Comparison of ENCODE assay signal across 12 cellular contexts in the genomic region with DNA sequence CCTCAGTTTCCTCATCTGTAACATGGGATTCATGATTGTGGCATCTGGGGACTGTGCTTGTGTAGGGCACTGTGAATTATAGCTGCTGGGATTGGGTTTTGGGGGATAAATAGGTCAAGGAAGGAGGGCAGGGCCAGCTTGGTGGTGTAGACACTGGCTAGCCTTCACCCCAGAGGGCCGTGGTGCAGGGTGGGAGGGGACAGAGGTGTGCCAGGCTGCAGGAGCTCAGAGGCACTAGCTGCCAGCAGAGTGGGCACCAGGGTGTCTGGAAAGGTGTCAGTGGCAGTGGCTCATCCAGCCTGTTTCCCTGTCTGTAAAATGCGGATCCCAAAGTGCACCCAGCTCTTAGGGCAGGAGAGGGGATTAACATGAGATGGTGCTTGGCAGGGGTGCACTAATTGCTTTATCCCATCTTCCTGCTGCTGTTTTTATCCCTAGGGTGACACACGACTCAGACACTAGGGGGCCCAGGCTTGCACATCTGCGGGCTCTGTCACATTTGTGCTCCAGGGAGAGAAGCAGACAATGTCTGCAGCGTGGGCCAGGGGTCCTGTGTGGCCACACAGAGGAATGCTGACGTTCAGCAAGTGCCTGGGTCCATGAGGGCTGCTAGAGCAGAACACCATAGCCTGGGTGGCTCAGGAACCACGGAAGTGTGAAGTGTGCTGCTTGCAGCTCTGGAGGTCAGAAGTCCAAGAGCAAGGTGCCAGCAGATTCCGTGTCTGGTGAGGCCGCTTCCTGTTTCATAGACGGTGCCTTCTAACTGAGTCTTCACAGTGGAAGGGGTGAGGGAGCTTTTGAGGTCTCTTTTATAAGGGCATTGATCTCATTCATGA. TPM values are rescaled to one million over a fixed set of nuclear protein-coding genes. Genes with fewer than 3 reads are reported as not detected.
DNase-seq lines count a peak whose midpoint lies in the region; ATAC-seq and TF ChIP-seq lines count a peak whose summit lies in the region.
"Had no signal": no experiment of that assay in that cellular context is flagged by ENCODE, and none has a peak within 500 bp of the region (broad histone marks: within the 10 kb centered on the region; RNA-seq: fewer than 3 reads in every experiment).

No MANE protein-coding gene starts in this region.

- POLR2A ChIA-PET in BJ (lab: Charles Lee): no interaction called here
- POLR2A ChIA-PET in CD4-positive, alpha-beta T cell (lab: Charles Lee): no interaction called here

- H3K27ac ChIP-seq in CD4-positive, alpha-beta T cell (ENCODE audit: low read depth, low read length): no peak overlapping the region

- H3F3A ChIP-seq in Loucy (ENCODE audit: low read depth): no peaks in the 10 kb centered on the region

- H3K4me1 ChIP-seq in Loucy (ENCODE audit: insufficient read depth, low read length, poor library complexity, severe bottlenecking): no peaks in the 10 kb centered on the region
- H3K4me1 ChIP-seq in adipocyte (ENCODE audit: control insufficient read depth, insufficient read depth, low read length): no peaks in the 10 kb centered on the region

- DNase-seq in BJ (ENCODE audit: low read depth) (no peak), adipocyte (ENCODE audit: low read depth) (peak; percentile 49), islet precursor cell (peak; percentile 68)
- DNase-seq in CD4-positive, alpha-beta T cell: no peak
- DNase-seq: activated CD4-positive, alpha-beta T cell treated with anti-CD3 and anti-CD28 coated beads, Interleukin-2, amount 10 ng/mL, durations not matched to agents 24 days and 14 days; effector memory CD8-positive, alpha-beta T cell; occipital lobe; stimulated activated naive CD4-positive, alpha-beta T cell treated with Interleukin-2 at 50 U/mL for 16 hours had no signal

- H3K27me3 Mint-ChIP-seq in CD4-positive, alpha-beta T cell: no peaks in the 10 kb centered on the region
- H3K27me3 Mint-ChIP-seq: activated CD4-positive, alpha-beta T cell treated with anti-CD3 and anti-CD28 coated beads, Interleukin-2, amount 10 ng/mL, durations not matched to agents 24 days and 14 days; effector memory CD8-positive, alpha-beta T cell had no signal

- peaks cover 6% of the 10 kb centered on the region for H3K36me3 ChIP-seq in BJ (ENCODE audit: control insufficient read depth, insufficient read depth, low read length)
- no peaks in the 10 kb centered on the region for H3K36me3 ChIP-seq in Loucy (ENCODE audit: insufficient read depth, low read length)
- no peaks in the 10 kb centered on the region for H3K36me3 ChIP-seq in adipocyte (ENCODE audit: control insufficient read depth, insufficient read depth, low read length, severe bottlenecking)

- peaks cover 93% of the 10 kb centered on the region for H3K36me3 Mint-ChIP-seq in CD4-positive, alpha-beta T cell (ENCODE audit: low read depth)

- TF ChIP-seq CTCF in BJ (IDR thresholded peaks at IDR 0.05; ENCODE audit: insufficient read depth, low read depth, low read length) (peak; percentile 52), Loucy (conservative IDR thresholded peaks at IDR 0.05; ENCODE audit: low read length) (peak; percentile 46)
- TF ChIP-seq CTCF in CD4-positive, alpha-beta T cell (IDR thresholded peaks at IDR 0.05): no peak

- H3K4me2 ChIP-seq in Loucy (ENCODE audit: low read depth, low read length, poor library complexity, severe bottlenecking): no peak overlapping the region

- H3K79me2 ChIP-seq in Loucy (ENCODE audit: insufficient read depth, low read length): no peaks in the 10 kb centered on the region

- H3K4me1 Mint-ChIP-seq in CD4-positive, alpha-beta T cell (ENCODE audit: low read depth): peaks cover 8% of the 10 kb centered on the region
- H3K4me1 Mint-ChIP-seq: activated CD4-positive, alpha-beta T cell treated with anti-CD3 and anti-CD28 coated beads, Interleukin-2, amount 10 ng/mL, durations not matched to agents 24 days and 14 days had no signal

- no peaks in the 10 kb centered on the region for H3K9me2 ChIP-seq in Loucy (replicated peaks; ENCODE audit: low read depth, low read length)

- intact Hi-C loops in CD4-positive, alpha-beta T cell (cut with DNase I, micrococcal nuclease): no loop called here

- H3K27me3 ChIP-seq in BJ (ENCODE audit: control insufficient read depth, insufficient read depth, low read length) (no peaks in the 10 kb centered on the region), Loucy (ENCODE audit: insufficient read depth, low read length, poor library complexity, severe bottlenecking) (no peaks in the 10 kb centered on the region), adipocyte (replicated peaks; ENCODE audit: control insufficient read depth, insufficient read depth, low read length) (peaks cover 5% of the 10 kb centered on the region)
- no peaks in the 10 kb centered on the region for H3K27me3 ChIP-seq in CD4-positive, alpha-beta T cell (ENCODE audit: control insufficient read depth, insufficient read depth, low read length)

- no peaks in the 10 kb centered on the region for H3K9me3 ChIP-seq in Loucy (ENCODE audit: insufficient read depth, low read depth, low read length)
- H3K9me3 ChIP-seq in adipocyte (ENCODE audit: control insufficient read depth, low read length): peaks cover 19% of the 10 kb centered on the region
- H3K9me3 ChIP-seq in CD4-positive, alpha-beta T cell (ENCODE audit: control insufficient read depth, low read length): peaks cover 9% of the 10 kb centered on the region

- ATAC-seq in CD4-positive, alpha-beta T cell (ENCODE audit: poor library complexity): no peak
- ATAC-seq in HG02759 (IDR thresholded peaks at IDR 0.05; ENCODE audit: unreplicated experiment): no peak
- ATAC-seq in GM19463 (IDR thresholded peaks at IDR 0.05; ENCODE audit: unreplicated experiment): no peak
- ATAC-seq in GM18907 (IDR thresholded peaks at IDR 0.05; ENCODE audit: unreplicated experiment): no peak
- ATAC-seq: effector memory CD8-positive, alpha-beta T cell had no signal

- H3K4me3 Mint-ChIP-seq in CD4-positive, alpha-beta T cell: no peak overlapping the region
- H3K4me3 Mint-ChIP-seq: activated CD4-positive, alpha-beta T cell treated with anti-CD3 and anti-CD28 coated beads, Interleukin-2, amount 10 ng/mL, durations not matched to agents 24 days and 14 days; effector memory CD8-positive, alpha-beta T cell had no signal

- H3K4me3 ChIP-seq in BJ (ENCODE audit: low read depth, low read length) (no peak overlapping the region), Loucy (ENCODE audit: low read length, poor library complexity, severe bottlenecking) (no peak overlapping the region), adipocyte (ENCODE audit: low read length) (no peak overlapping the region)

- H2AFZ ChIP-seq in Loucy (ENCODE audit: low read length): no peak overlapping the region

- CTCF ChIA-PET in BJ (lab: Yijun Ruan, JAX): interaction anchor here (0.6 to 4.3 kb wide), 15 partner anchors 9 to 214 kb away, joined by 3 to 30 read pairs (median 3); no protein-coding TSS in a partner anchor
- CTCF ChIA-PET in CD4-positive, alpha-beta T cell (lab: Charles Lee): interaction anchor here (0.5 kb wide), 1 partner anchor 47 kb away, joined by 5 read pairs; no protein-coding TSS in a partner anchor

- H3K9ac ChIP-seq in Loucy (ENCODE audit: low read depth, low read length, poor library complexity, severe bottlenecking) (no peak overlapping the region), adipocyte (ENCODE audit: low read length) (no peak overlapping the region)

- no peaks in the 10 kb centered on the region for H3K9me3 Mint-ChIP-seq in CD4-positive, alpha-beta T cell
- H3K9me3 Mint-ChIP-seq: effector memory CD8-positive, alpha-beta T cell had no signal

- H3K27ac Mint-ChIP-seq in CD4-positive, alpha-beta T cell: no peak overlapping the region
- H3K27ac Mint-ChIP-seq: activated CD4-positive, alpha-beta T cell treated with anti-CD3 and anti-CD28 coated beads, Interleukin-2, amount 10 ng/mL, durations not matched to agents 24 days and 14 days; effector memory CD8-positive, alpha-beta T cell had no signal

- no peaks in the 10 kb centered on the region for H4K20me1 ChIP-seq in Loucy (ENCODE audit: insufficient read depth, low read length, poor library complexity, severe bottlenecking)

RNA-seq across cellular contexts. Expression of a gene that starts 19.3 kb away (rescaled TPM):
- polyA plus RNA-seq in BJ (2011; rRNA removed): 2.9 and 3.8 TPM in 2 replicates
- polyA minus RNA-seq in BJ (2011; rRNA and poly(A)+ RNA removed): 2.8 and 6.9 TPM in 2 replicates
- 10 to 100 TPM; 80.8 to 82.2 TPM for total RNA-seq in CD4-positive, alpha-beta T cell

Comparison
In these comparisons a context has a peak if more than half of its experiments do, and no peak if none do; other contexts are left out.
1. DNase-seq: peak in adipocyte (single experiment) and islet precursor cell (single experiment); none in BJ (single experiment) and CD4-positive, alpha-beta T cell (0 of 10).